Comparison of ENCODE assay signal across 13 cellular contexts in genomic region chr20:35737865-35738333, GRCh38. TPM values are rescaled to one million over a fixed set of nuclear protein-coding genes. Genes with fewer than 3 reads are reported as not detected.
DNase-seq lines count a peak whose midpoint lies in the region; ATAC-seq, FAIRE-seq and TF ChIP-seq lines count a peak whose summit lies in the region.
"Had no signal": no experiment of that assay in that cellular context is flagged by ENCODE, and none has a peak within 500 bp of the region (broad histone marks: within the 10 kb centered on the region; RNA-seq: fewer than 3 reads in every experiment).

No MANE protein-coding gene starts in this region.

- H4K20me1 ChIP-seq in H1 (replicated peaks in 1 of 2; ENCODE audit: control insufficient read depth in 1 of 2, insufficient read depth in 2 of 2, low read length in 2 of 2) = peaks cover 25 to 29% of the 10 kb centered on the region in 2 experiments

- ATAC-seq in RWPE2 (ENCODE audit: low read depth) (no peak), HG03280 (IDR thresholded peaks at IDR 0.05; ENCODE audit: unreplicated experiment) (no peak)
- no peak for ATAC-seq in stimulated activated memory B cell treated with anti-CD40 and anti-IgM and Interleukin-4, amounts not matched to agents 10 μg/mL and 1 μg/mL and 100 μg/mL, for 72 hours

- H3K4me3 Mint-ChIP-seq in activated T-cell treated with anti-CD3 and anti-CD28 coated beads, Interleukin-2, amount 50 U/mL, for 24 hours = peak overlapping the region; percentile 69
- H3K4me3 Mint-ChIP-seq in stimulated activated memory B cell treated with anti-CD40 and anti-IgM and Interleukin-4, amounts not matched to agents 10 μg/mL and 1 μg/mL and 100 μg/mL, for 72 hours = peak overlapping the region; percentile 15

- H4K8ac ChIP-seq in H1 (ENCODE audit: extremely low read depth, insufficient read depth, low read length) = peak overlapping the region; percentile 71; the same call in 1 of the 2 replicates

- CTCF ChIA-PET in H1 (lab: Charles Lee; ENCODE audit: partially characterized antibody) = interaction anchor here (0.6 kb wide), 1 partner anchor 137 kb away, joined by 4 read pairs; no protein-coding TSS in a partner anchor

- H2BK15ac ChIP-seq in H1 (ENCODE audit: low read length) = no peak overlapping the region

- H4K91ac ChIP-seq in H1 (replicated peaks; ENCODE audit: insufficient read length, low read length) = no peak overlapping the region

- H3K27me3 ChIP-seq in RWPE2 (ENCODE audit: insufficient read depth, poor library complexity, severe bottlenecking) = no peaks in the 10 kb centered on the region
- H3K27me3 ChIP-seq in H1 (replicated peaks in 1 of 4; ENCODE audit: control insufficient read depth in 3 of 4, extremely low read depth in 1 of 4, insufficient read depth in 3 of 4, low read length in 3 of 4) = no peaks in the 10 kb centered on the region
- H3K27me3 ChIP-seq: transverse colon had no signal

- H3K4me3 ChIP-seq in RWPE2 (ENCODE audit: severe bottlenecking) (no peak overlapping the region), H1 (ENCODE audit: extremely low read depth in 1 of 4, insufficient read depth in 2 of 4, low read depth in 3 of 4, low read length in 4 of 4) (no peak overlapping the region)

- DNase-seq in activated T-cell treated with anti-CD3 and anti-CD28 coated beads, Interleukin-2, amount 50 U/mL, for 24 hours = no peak
- DNase-seq in activated T-cell treated with anti-CD3 and anti-CD28 coated beads, Interleukin-2, amount 50 U/mL, for 1 hour = no peak
- DNase-seq in RWPE2 (ENCODE audit: low spot score) (peak; percentile 38), H1 (ENCODE audit: low read depth in 1 of 2, low spot score in 2 of 2) (no peak), frontal cortex (ENCODE audit: low spot score in 2 of 2) (no peak)
- DNase-seq in stimulated activated naive CD4-positive, alpha-beta T cell (lab: John Stamatoyannopoulos, UW) = no peak
- DNase-seq: activated effector memory CD4-positive, alpha-beta T cell treated with Interleukin-2 at 50 U/mL for 16 hours; EL; MM.1S; NCI-H345; transverse colon had no signal

- H3K27ac ChIP-seq in RWPE2 (ENCODE audit: poor library complexity, severe bottlenecking) = no peak overlapping the region
- no peak overlapping the region for H3K27ac ChIP-seq in H1 (ENCODE audit: low read depth, low read length)

- no peaks in the 10 kb centered on the region for H3K79me1 ChIP-seq in H1 (ENCODE audit: low read depth, low read length)

- H3K9ac ChIP-seq in H1 (replicated peaks in 1 of 4; ENCODE audit: extremely low read depth in 1 of 4, low read depth in 3 of 4, low read length in 3 of 4) = no peak overlapping the region

- H3K23ac ChIP-seq in H1 (ENCODE audit: insufficient read length) = no peak overlapping the region

- H2BK20ac ChIP-seq in H1 (ENCODE audit: low read length) = no peak overlapping the region

- no peaks in the 10 kb centered on the region for H3K9me3 Mint-ChIP-seq in activated T-cell treated with anti-CD3 and anti-CD28 coated beads, Interleukin-2, amount 50 U/mL, for 24 hours
- H3K9me3 Mint-ChIP-seq in stimulated activated memory B cell treated with anti-CD40 and anti-IgM and Interleukin-4, amounts not matched to agents 10 μg/mL and 1 μg/mL and 100 μg/mL, for 72 hours = no peaks in the 10 kb centered on the region

- no peak overlapping the region for H3K18ac ChIP-seq in H1 (ENCODE audit: extremely low read depth, low read length)

- WGBS in H1 (ENCODE audit: extremely low coverage in 1 of 2, insufficient coverage in 1 of 2, insufficient read length in 1 of 2, insufficient replicate concordance in 2 of 2, low coverage in 1 of 2, low lambda C conversion rate in 2 of 2, missing lambda C conversion rate in 1 of 2), 2 experiments = 97% methylated on average over 13 of the region's 15 CpGs; no CpG with 5 or more reads in 1 of the 2 experiments

- TF ChIP-seq EP300 in H1 (IDR thresholded peaks at IDR 0.05; ENCODE audit: borderline replicate concordance in 1 of 2, low read depth in 2 of 2, low read length in 2 of 2) = no peak

- H3K27ac Mint-ChIP-seq in activated T-cell treated with anti-CD3 and anti-CD28 coated beads, Interleukin-2, amount 50 U/mL, for 24 hours = peak overlapping the region; percentile 90
- peak overlapping the region; percentile 27 for H3K27ac Mint-ChIP-seq in stimulated activated memory B cell treated with anti-CD40 and anti-IgM and Interleukin-4, amounts not matched to agents 10 μg/mL and 1 μg/mL and 100 μg/mL, for 72 hours

- TF ChIP-seq CTCF in RWPE2 (IDR thresholded peaks at IDR 0.05; ENCODE audit: poor library complexity, severe bottlenecking) (no peak), H1 (IDR thresholded peaks at IDR 0.05; ENCODE audit: control extremely low read depth in 1 of 3, insufficient read depth in 1 of 3, low read depth in 1 of 3, low read length in 3 of 3) (no peak)

- H4K5ac ChIP-seq in H1 (ENCODE audit: insufficient read length, low read depth, low read length) = no peak overlapping the region

- no peak for TF ChIP-seq POLR2A in H1 (IDR thresholded peaks at IDR 0.05; ENCODE audit: control extremely low read depth in 1 of 2, low read depth in 2 of 2, low read length in 2 of 2)

- H3K36me3 Mint-ChIP-seq in activated T-cell treated with anti-CD3 and anti-CD28 coated beads, Interleukin-2, amount 50 U/mL, for 24 hours (ENCODE audit: low read depth) = peaks cover 97% of the 10 kb centered on the region
- peaks cover 63% of the 10 kb centered on the region for H3K36me3 Mint-ChIP-seq in stimulated activated memory B cell treated with anti-CD40 and anti-IgM and Interleukin-4, amounts not matched to agents 10 μg/mL and 1 μg/mL and 100 μg/mL, for 72 hours

- peaks cover 34 to 90% of the 10 kb centered on the region in 2 experiments for H3K79me2 ChIP-seq in H1 (ENCODE audit: control insufficient read depth in 1 of 2, insufficient read depth in 2 of 2, low read length in 2 of 2)

- H2BK120ac ChIP-seq in H1 (replicated peaks; ENCODE audit: low read depth, low read length) = no peak overlapping the region

- no peak overlapping the region for H3K4me2 ChIP-seq in H1 (ENCODE audit: insufficient read depth in 1 of 2, low read depth in 2 of 2, low read length in 2 of 2)

- H3K9me3 ChIP-seq in RWPE2 (ENCODE audit: severe bottlenecking) (no peaks in the 10 kb centered on the region), H1 (ENCODE audit: insufficient read depth in 2 of 2, low read depth in 1 of 2, low read length in 1 of 2) (no peaks in the 10 kb centered on the region)
- H3K9me3 ChIP-seq: transverse colon had no signal

- H3K14ac ChIP-seq in H1 (ENCODE audit: insufficient read length) = no peak overlapping the region

- H3K56ac ChIP-seq in H1 (replicated peaks; ENCODE audit: insufficient read length, low read depth, low read length) = no peak overlapping the region

- TF ChIP-seq RAD21 in H1 (IDR thresholded peaks at IDR 0.05 in 1 of 2, conservative IDR thresholded peaks at IDR 0.05 in 1 of 2; ENCODE audit: low read depth in 2 of 2, low read length in 2 of 2) = no peak

- peaks cover 57% of the 10 kb centered on the region for H3K4me1 ChIP-seq in RWPE2 (ENCODE audit: insufficient read depth, poor library complexity, severe bottlenecking)
- H3K4me1 ChIP-seq in H1 (replicated peaks in 1 of 4; ENCODE audit: control insufficient read depth in 3 of 4, insufficient read depth in 4 of 4, low read length in 3 of 4) = peaks cover 0 to 4% (median 0%) of the 10 kb centered on the region in 4 experiments; a peak in 2 of 7 replicates

- peaks cover 59% of the 10 kb centered on the region for H3K4me1 Mint-ChIP-seq in activated T-cell treated with anti-CD3 and anti-CD28 coated beads, Interleukin-2, amount 50 U/mL, for 24 hours (ENCODE audit: low read depth)
- peaks cover 47% of the 10 kb centered on the region for H3K4me1 Mint-ChIP-seq in stimulated activated memory B cell treated with anti-CD40 and anti-IgM and Interleukin-4, amounts not matched to agents 10 μg/mL and 1 μg/mL and 100 μg/mL, for 72 hours

- no peak overlapping the region for H2BK5ac ChIP-seq in H1 (ENCODE audit: low read depth, low read length)

- no peak for FAIRE-seq in H1 (lab: Jason Lieb, UNC)
- FAIRE-seq in frontal cortex (lab: Jason Lieb, UNC) = no peak

- no peak overlapping the region for H2BK12ac ChIP-seq in H1 (ENCODE audit: low read depth, low read length)

- H3K4ac ChIP-seq in H1 (replicated peaks; ENCODE audit: insufficient read length, low read depth, low read length) = no peak overlapping the region

- POLR2A ChIA-PET in H1 (lab: Charles Lee; ENCODE audit: partially characterized antibody) = interaction anchor here (0.6 to 45.3 kb wide), 11 partner anchors 8 to 853 kb away, joined by 3 to 2341 read pairs (median 11); partner anchors contain the start of genes CPNE1, NFS1, PHF20 and RBM12

- H3K36me3 ChIP-seq in RWPE2 (ENCODE audit: low read depth) (peaks cover 90% of the 10 kb centered on the region), H1 (ENCODE audit: control insufficient read depth in 2 of 4, insufficient read depth in 4 of 4, low read length in 3 of 4) (peaks cover 36 to 79% (median 70%) of the 10 kb centered on the region in 4 experiments)

- 0 out of 2 replicates have a peak, but pooled peaks cover 2% of the 10 kb centered on the region for H3K23me2 ChIP-seq in H1 (ENCODE audit: low read depth, low read length)

- no peak overlapping the region for H2AK5ac ChIP-seq in H1 (ENCODE audit: low read depth, low read length)

- no peaks in the 10 kb centered on the region for H3K27me3 Mint-ChIP-seq in activated T-cell treated with anti-CD3 and anti-CD28 coated beads, Interleukin-2, amount 50 U/mL, for 24 hours
- H3K27me3 Mint-ChIP-seq in stimulated activated memory B cell treated with anti-CD40 and anti-IgM and Interleukin-4, amounts not matched to agents 10 μg/mL and 1 μg/mL and 100 μg/mL, for 72 hours = no peaks in the 10 kb centered on the region

- H2AFZ ChIP-seq in H1 (ENCODE audit: low read length) = no peak overlapping the region

RNA-seq across cellular contexts. Expression of gene RBM39, which starts 4.2 kb away (rescaled TPM):
- total RNA-seq in H1 (2021; fragmentation: NEBNext Ultra II Directional; extraction: Animal tissue kit (Norgen Biotek cat#: 25700)) = 219 and 220 TPM in 2 replicates
- polyA plus RNA-seq in H1 (2011; rRNA removed) = 55.2 and 78.0 TPM in 2 replicates
- polyA plus RNA-seq in H1 (2011; cell fraction: cytosol; rRNA removed) = 91.4 TPM
- polyA plus RNA-seq in H1 (2011; cell fraction: nucleus; rRNA removed) = 192 TPM
- 147 to 209 TPM (median 187 TPM) in 4 replicates for polyA plus RNA-seq in H1 (2012, experiment 1 of 2)
- polyA plus RNA-seq in H1 (2012, experiment 2 of 2) = 17.2 TPM
- 189 TPM for polyA plus RNA-seq in H1 (2013, experiment 1 of 2)
- polyA plus RNA-seq in H1 (2013, experiment 2 of 2) = 163 TPM
- 106 and 152 TPM in 2 replicates for polyA minus RNA-seq in H1 (2011; rRNA and poly(A)+ RNA removed)
- 74.5 TPM for polyA minus RNA-seq in H1 (2011; cell fraction: cytosol; rRNA and poly(A)+ RNA removed)
- 261 TPM for polyA minus RNA-seq in H1 (2011; cell fraction: nucleus; rRNA and poly(A)+ RNA removed)
- total RNA-seq in frontal cortex = 450 TPM

RNA-seq across cellular contexts. Expression of gene PHF20, which starts 33.9 kb away (rescaled TPM):
- 70.1 and 70.3 TPM in 2 replicates for total RNA-seq in H1 (2021; fragmentation: NEBNext Ultra II Directional; extraction: Animal tissue kit (Norgen Biotek cat#: 25700))
- polyA plus RNA-seq in H1 (2011; rRNA removed) = 25.6 and 39.9 TPM in 2 replicates
- 38.5 TPM for polyA plus RNA-seq in H1 (2011; cell fraction: cytosol; rRNA removed)
- 80.9 TPM for polyA plus RNA-seq in H1 (2011; cell fraction: nucleus; rRNA removed)
- polyA plus RNA-seq in H1 (2012, experiment 1 of 2) = 36.4 to 52.6 TPM (median 38.6 TPM) in 4 replicates
- 11.6 TPM for polyA plus RNA-seq in H1 (2012, experiment 2 of 2)
- 38.4 TPM for polyA plus RNA-seq in H1 (2013, experiment 1 of 2)
- 38.0 TPM for polyA plus RNA-seq in H1 (2013, experiment 2 of 2)
- 67.2 and 70.5 TPM in 2 replicates for polyA minus RNA-seq in H1 (2011; rRNA and poly(A)+ RNA removed)
- polyA minus RNA-seq in H1 (2011; cell fraction: cytosol; rRNA and poly(A)+ RNA removed) = 45.4 TPM
- polyA minus RNA-seq in H1 (2011; cell fraction: nucleus; rRNA and poly(A)+ RNA removed) = 86.3 TPM
- 53.8 TPM for total RNA-seq in frontal cortex

RNA-seq across cellular contexts. Expression of gene ROMO1, which starts 38.7 kb away (rescaled TPM):
- 164 and 173 TPM in 2 replicates for total RNA-seq in H1 (2021; fragmentation: NEBNext Ultra II Directional; extraction: Animal tissue kit (Norgen Biotek cat#: 25700))
- 702 and 1,070 TPM in 2 replicates for polyA plus RNA-seq in H1 (2011; rRNA removed)
- 631 TPM for polyA plus RNA-seq in H1 (2011; cell fraction: cytosol; rRNA removed)
- 401 TPM for polyA plus RNA-seq in H1 (2011; cell fraction: nucleus; rRNA removed)
- polyA plus RNA-seq in H1 (2012, experiment 1 of 2) = 114 to 387 TPM (median 323 TPM) in 4 replicates
- polyA plus RNA-seq in H1 (2012, experiment 2 of 2) = 427 TPM
- polyA plus RNA-seq in H1 (2013, experiment 1 of 2) = 546 TPM
- 515 TPM for polyA plus RNA-seq in H1 (2013, experiment 2 of 2)
- 15.1 and 25.8 TPM in 2 replicates for polyA minus RNA-seq in H1 (2011; rRNA and poly(A)+ RNA removed)
- 45.5 TPM for polyA minus RNA-seq in H1 (2011; cell fraction: cytosol; rRNA and poly(A)+ RNA removed)
- 46.2 TPM for polyA minus RNA-seq in H1 (2011; cell fraction: nucleus; rRNA and poly(A)+ RNA removed)
- total RNA-seq in frontal cortex = 86.4 TPM

RNA-seq across cellular contexts. Expression of gene NFS1, which starts 38.7 kb away (rescaled TPM):
- total RNA-seq in H1 (2021; fragmentation: NEBNext Ultra II Directional; extraction: Animal tissue kit (Norgen Biotek cat#: 25700)) = 25.1 and 26.1 TPM in 2 replicates
- polyA plus RNA-seq in H1 (2011; rRNA removed) = 35.4 and 38.8 TPM in 2 replicates
- 34.4 TPM for polyA plus RNA-seq in H1 (2011; cell fraction: cytosol; rRNA removed)
- 37.7 TPM for polyA plus RNA-seq in H1 (2011; cell fraction: nucleus; rRNA removed)
- 21.4 to 26.7 TPM (median 23.6 TPM) in 4 replicates for polyA plus RNA-seq in H1 (2012, experiment 1 of 2)
- polyA plus RNA-seq in H1 (2012, experiment 2 of 2) = 20.6 TPM
- 13.6 TPM for polyA plus RNA-seq in H1 (2013, experiment 1 of 2)
- 12.2 TPM for polyA plus RNA-seq in H1 (2013, experiment 2 of 2)
- 27.2 and 28.3 TPM in 2 replicates for polyA minus RNA-seq in H1 (2011; rRNA and poly(A)+ RNA removed)
- polyA minus RNA-seq in H1 (2011; cell fraction: cytosol; rRNA and poly(A)+ RNA removed) = 11.1 TPM
- polyA minus RNA-seq in H1 (2011; cell fraction: nucleus; rRNA and poly(A)+ RNA removed) = 10.5 TPM
- 23.6 TPM for total RNA-seq in frontal cortex
